ENCODE assay signal across 28 cellular contexts in the genomic region with DNA sequence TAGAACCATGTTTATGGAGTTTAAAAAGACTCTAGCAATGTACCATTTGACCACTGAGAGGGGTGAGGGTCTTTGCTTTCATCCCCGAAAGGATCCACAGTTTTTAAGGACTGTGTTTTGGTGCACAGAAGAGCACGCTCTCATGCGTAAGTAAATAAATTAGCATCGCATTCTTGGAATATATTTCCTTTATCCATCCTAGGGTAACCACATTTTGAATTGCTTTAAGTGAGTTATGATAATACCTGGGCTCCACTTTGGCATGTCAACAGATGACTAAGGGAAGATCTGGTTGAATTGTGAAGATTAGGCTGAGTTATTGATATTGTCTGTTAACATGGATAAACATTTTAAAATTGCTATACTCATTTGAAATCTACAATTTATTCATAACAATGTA.
"Had no signal": no experiment of that assay in that cellular context is flagged by ENCODE, and none has a peak within 500 bp of the region (broad histone marks: within the 10 kb centered on the region; RNA-seq: fewer than 3 reads in every experiment).

No MANE protein-coding gene starts in this region.

- H3K27ac Mint-ChIP-seq: naive thymus-derived CD4-positive, alpha-beta T cell; natural killer cell; nephron; neural progenitor cell; stimulated activated effector memory CD8-positive, alpha-beta T cell treated with anti-CD3 and anti-CD28 coated beads, Interleukin-12 subunit alpha, Interleukin-12 subunit beta, amount 100 ng/mL, for 72 hours; stimulated activated naive B cell treated with anti-CD40 and anti-IgM and Interleukin-4, amounts not matched to agents 10 μg/mL and 1 μg/mL and 100 μg/mL, for 72 hours; stimulated activated naive CD8-positive, alpha-beta T cell treated with anti-CD3 and anti-CD28 coated beads, Interleukin-15, Interleukin-2, amounts not matched to agents 100 ng/mL and 50 ng/mL, for 24 hours had no signal

- H3K4me1 ChIP-seq: neural progenitor cell, prostate gland, right atrium auricular region, right lobe of liver, sigmoid colon, stomach, thyroid gland, tibial nerve, upper lobe of left lung, vagina had no signal

- H3K4me3 Mint-ChIP-seq: naive thymus-derived CD4-positive, alpha-beta T cell; natural killer cell; nephron; neural progenitor cell; stimulated activated effector memory CD8-positive, alpha-beta T cell treated with anti-CD3 and anti-CD28 coated beads, Interleukin-12 subunit alpha, Interleukin-12 subunit beta, amount 100 ng/mL, for 72 hours; stimulated activated naive B cell treated with anti-CD40 and anti-IgM and Interleukin-4, amounts not matched to agents 10 μg/mL and 1 μg/mL and 100 μg/mL, for 72 hours; stimulated activated naive CD8-positive, alpha-beta T cell treated with anti-CD3 and anti-CD28 coated beads, Interleukin-15, Interleukin-2, amounts not matched to agents 100 ng/mL and 50 ng/mL, for 24 hours had no signal

- H3K27me3 Mint-ChIP-seq: naive thymus-derived CD4-positive, alpha-beta T cell; stimulated activated naive B cell treated with anti-CD40 and anti-IgM and Interleukin-4, amounts not matched to agents 10 μg/mL and 1 μg/mL and 100 μg/mL, for 72 hours; stimulated activated naive CD8-positive, alpha-beta T cell treated with anti-CD3 and anti-CD28 coated beads, Interleukin-15, Interleukin-2, amounts not matched to agents 100 ng/mL and 50 ng/mL, for 24 hours had no signal

- H3K4me1 Mint-ChIP-seq: naive thymus-derived CD4-positive, alpha-beta T cell; natural killer cell; nephron; neural progenitor cell; stimulated activated effector memory CD8-positive, alpha-beta T cell treated with anti-CD3 and anti-CD28 coated beads, Interleukin-12 subunit alpha, Interleukin-12 subunit beta, amount 100 ng/mL, for 72 hours; stimulated activated naive B cell treated with anti-CD40 and anti-IgM and Interleukin-4, amounts not matched to agents 10 μg/mL and 1 μg/mL and 100 μg/mL, for 72 hours had no signal

- H3K4me2 ChIP-seq: neural progenitor cell had no signal

- FAIRE-seq: small intestine, urothelium cell line had no signal

- H2AFZ ChIP-seq: neural progenitor cell had no signal

- DNase-seq: naive thymus-derived CD4-positive, alpha-beta T cell; natural killer cell; occipital lobe; ovary; retina; right lobe of liver; sigmoid colon; small intestine; stimulated activated CD4-positive, alpha-beta T cell treated with anti-CD3 and anti-CD28 coated beads, Interleukin-15, amount 100 ng/mL, for 24 hours; stimulated activated CD4-positive, alpha-beta T cell treated with anti-CD3 and anti-CD28 coated beads, Interleukin-2, amount 100 ng/mL, for 24 hours; stimulated activated CD4-positive, alpha-beta T cell treated with anti-CD3 and anti-CD28 coated beads, Interleukin-2, amount 100 ng/mL, for 48 hours; stimulated activated CD4-positive, alpha-beta T cell treated with anti-CD3 and anti-CD28 coated beads, Interleukin-4, amount 100 ng/mL, for 24 hours; stimulated activated naive B cell treated with anti-CD40 and anti-IgM and Interleukin-4, amounts not matched to agents 10 μg/mL and 1 μg/mL and 100 μg/mL, for 72 hours; stimulated activated naive CD4-positive, alpha-beta T cell treated with Interleukin-2 at 50 U/mL for 16 hours; stomach; thyroid gland; trophoblast cell; upper lobe of left lung had no signal

- H3K36me3 Mint-ChIP-seq: naive thymus-derived CD4-positive, alpha-beta T cell; natural killer cell; neural progenitor cell; stimulated activated effector memory CD8-positive, alpha-beta T cell treated with anti-CD3 and anti-CD28 coated beads, Interleukin-12 subunit alpha, Interleukin-12 subunit beta, amount 100 ng/mL, for 72 hours; stimulated activated naive B cell treated with anti-CD40 and anti-IgM and Interleukin-4, amounts not matched to agents 10 μg/mL and 1 μg/mL and 100 μg/mL, for 72 hours had no signal

- H3K27me3 ChIP-seq: neural progenitor cell, ovary, right atrium auricular region, right lobe of liver, sigmoid colon, stomach, thyroid gland, tibial nerve, upper lobe of left lung, vagina had no signal

- H3K9me3 ChIP-seq: ovary, prostate gland, right atrium auricular region, right lobe of liver, sigmoid colon, stomach, thoracic aorta, thyroid gland, tibial nerve, upper lobe of left lung, vagina had no signal

- H3K9ac ChIP-seq: neural progenitor cell had no signal

- H3K4me3 ChIP-seq: neural progenitor cell, ovary, prostate gland, right atrium auricular region, right lobe of liver, sigmoid colon, stomach, thoracic aorta, thyroid gland, tibial nerve, upper lobe of left lung, vagina had no signal

- H3K27ac ChIP-seq: neural progenitor cell, ovary, prostate gland, right atrium auricular region, right lobe of liver, sigmoid colon, stomach, thoracic aorta, thyroid gland, tibial nerve, upper lobe of left lung, vagina had no signal

- H3K36me3 ChIP-seq: neural progenitor cell, ovary, prostate gland, right atrium auricular region, right lobe of liver, sigmoid colon, stomach, thoracic aorta, thyroid gland, tibial nerve, upper lobe of left lung, vagina had no signal

- ATAC-seq: naive thymus-derived CD4-positive, alpha-beta T cell; natural killer cell; right lobe of liver; stimulated activated effector memory CD8-positive, alpha-beta T cell treated with anti-CD3 and anti-CD28 coated beads, Interleukin-12 subunit alpha, Interleukin-12 subunit beta, amount 100 ng/mL, for 72 hours; stimulated activated naive B cell treated with anti-CD40 and anti-IgM and Interleukin-4, amounts not matched to agents 10 μg/mL and 1 μg/mL and 100 μg/mL, for 72 hours had no signal
